In the genomic region with DNA sequence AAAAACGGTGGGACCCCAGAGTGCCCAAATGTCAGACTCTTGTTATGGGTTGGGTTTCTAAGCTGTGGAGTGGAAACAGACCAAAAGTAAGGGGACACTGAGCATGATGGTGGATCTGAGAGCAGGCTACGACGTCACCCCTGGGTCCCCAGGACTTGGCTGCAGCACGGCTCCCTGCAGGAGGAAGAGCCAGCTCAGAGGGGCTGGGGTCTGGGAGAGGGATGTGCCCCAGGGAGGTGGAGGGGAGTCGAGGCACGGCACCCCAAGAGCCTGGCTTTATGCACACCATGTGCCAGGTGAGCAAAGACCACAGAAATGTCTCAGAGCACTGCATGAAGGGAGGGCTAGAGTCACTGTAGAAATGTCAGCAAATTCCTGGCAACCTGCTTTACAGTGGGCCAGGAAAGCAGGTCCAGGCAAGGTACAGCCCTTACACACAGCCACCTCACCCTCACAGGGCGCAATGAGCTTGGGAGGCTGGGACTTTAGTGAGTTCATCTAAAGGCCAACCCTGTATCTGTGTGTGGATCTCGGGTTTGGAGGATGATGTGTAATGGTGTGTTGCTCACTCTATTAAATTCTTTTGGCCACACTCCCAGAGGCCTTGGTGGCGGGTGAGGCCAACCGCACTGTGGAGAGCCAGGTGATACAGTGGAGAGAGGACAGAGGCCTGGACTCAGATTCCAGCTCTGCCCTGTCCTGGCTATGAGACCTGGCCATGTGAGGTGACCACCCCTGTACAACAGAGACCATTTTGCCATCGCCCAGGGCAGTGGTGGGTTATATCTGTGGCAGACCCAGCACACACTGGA, we compare ENCODE assay signal across 1 cellular context.
TF ChIP-seq lines count a peak whose summit lies in the region.

No MANE protein-coding gene starts in this region.

TF ChIP-seq in HepG2, 621 proteins besides CTCF, POLR2A, EP300 and RAD21:
- TF ChIP-seq ZNF816 (CRISPR knock-in tag; IDR thresholded peaks at IDR 0.05; ENCODE audit: borderline replicate concordance) (no peak), ZNF234 (CRISPR knock-in tag; conservative IDR thresholded peaks at IDR 0.05) (no peak), RFXAP (CRISPR knock-in tag; IDR thresholded peaks at IDR 0.05; ENCODE audit: borderline replicate concordance) (no peak), ZC3H4 (CRISPR knock-in tag; IDR thresholded peaks at IDR 0.05; ENCODE audit: borderline replicate concordance) (no peak), CHCHD3 (CRISPR knock-in tag; IDR thresholded peaks at IDR 0.05) (no peak), JUNB (CRISPR knock-in tag; IDR thresholded peaks at IDR 0.05; ENCODE audit: borderline replicate concordance) (no peak), PHF5A (CRISPR knock-in tag; IDR thresholded peaks at IDR 0.05; ENCODE audit: low read depth, unreplicated experiment) (no peak), ZNF431 (CRISPR knock-in tag; IDR thresholded peaks at IDR 0.05; ENCODE audit: borderline replicate concordance, low read depth) (no peak), ZNF672 (CRISPR knock-in tag; IDR thresholded peaks at IDR 0.05) (no peak), ZNF274 (CRISPR knock-in tag; IDR thresholded peaks at IDR 0.05) (no peak)
- TF ChIP-seq, protein P1, sequence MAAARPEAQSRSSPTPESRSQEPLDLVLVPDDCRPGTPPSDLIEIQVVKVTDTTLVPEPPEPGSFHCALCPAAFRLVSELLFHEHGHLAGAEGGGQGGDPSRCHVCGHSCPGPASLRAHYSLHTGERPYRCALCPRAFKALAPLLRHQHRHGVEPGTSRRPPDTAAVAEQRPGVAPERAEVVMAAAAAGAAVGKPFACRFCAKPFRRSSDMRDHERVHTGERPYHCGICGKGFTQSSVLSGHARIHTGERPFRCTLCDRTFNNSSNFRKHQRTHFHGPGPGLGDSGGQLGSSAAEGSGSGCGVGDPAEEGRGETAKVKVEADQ (CRISPR knock-in tag; IDR thresholded peaks at IDR 0.05; ENCODE audit: borderline replicate concordance) = no peak
- TF ChIP-seq, protein P2, sequence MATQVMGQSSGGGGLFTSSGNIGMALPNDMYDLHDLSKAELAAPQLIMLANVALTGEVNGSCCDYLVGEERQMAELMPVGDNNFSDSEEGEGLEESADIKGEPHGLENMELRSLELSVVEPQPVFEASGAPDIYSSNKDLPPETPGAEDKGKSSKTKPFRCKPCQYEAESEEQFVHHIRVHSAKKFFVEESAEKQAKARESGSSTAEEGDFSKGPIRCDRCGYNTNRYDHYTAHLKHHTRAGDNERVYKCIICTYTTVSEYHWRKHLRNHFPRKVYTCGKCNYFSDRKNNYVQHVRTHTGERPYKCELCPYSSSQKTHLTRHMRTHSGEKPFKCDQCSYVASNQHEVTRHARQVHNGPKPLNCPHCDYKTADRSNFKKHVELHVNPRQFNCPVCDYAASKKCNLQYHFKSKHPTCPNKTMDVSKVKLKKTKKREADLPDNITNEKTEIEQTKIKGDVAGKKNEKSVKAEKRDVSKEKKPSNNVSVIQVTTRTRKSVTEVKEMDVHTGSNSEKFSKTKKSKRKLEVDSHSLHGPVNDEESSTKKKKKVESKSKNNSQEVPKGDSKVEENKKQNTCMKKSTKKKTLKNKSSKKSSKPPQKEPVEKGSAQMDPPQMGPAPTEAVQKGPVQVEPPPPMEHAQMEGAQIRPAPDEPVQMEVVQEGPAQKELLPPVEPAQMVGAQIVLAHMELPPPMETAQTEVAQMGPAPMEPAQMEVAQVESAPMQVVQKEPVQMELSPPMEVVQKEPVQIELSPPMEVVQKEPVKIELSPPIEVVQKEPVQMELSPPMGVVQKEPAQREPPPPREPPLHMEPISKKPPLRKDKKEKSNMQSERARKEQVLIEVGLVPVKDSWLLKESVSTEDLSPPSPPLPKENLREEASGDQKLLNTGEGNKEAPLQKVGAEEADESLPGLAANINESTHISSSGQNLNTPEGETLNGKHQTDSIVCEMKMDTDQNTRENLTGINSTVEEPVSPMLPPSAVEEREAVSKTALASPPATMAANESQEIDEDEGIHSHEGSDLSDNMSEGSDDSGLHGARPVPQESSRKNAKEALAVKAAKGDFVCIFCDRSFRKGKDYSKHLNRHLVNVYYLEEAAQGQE (IDR thresholded peaks at IDR 0.05; ENCODE audit: borderline replicate concordance in 1 of 2, low read depth in 1 of 2, low read length in 2 of 2) = no peak
TF ChIP-seq in HepG2: peak in this region for 0.
